1 cellular context compared by ENCODE assay signal in the genomic region with DNA sequence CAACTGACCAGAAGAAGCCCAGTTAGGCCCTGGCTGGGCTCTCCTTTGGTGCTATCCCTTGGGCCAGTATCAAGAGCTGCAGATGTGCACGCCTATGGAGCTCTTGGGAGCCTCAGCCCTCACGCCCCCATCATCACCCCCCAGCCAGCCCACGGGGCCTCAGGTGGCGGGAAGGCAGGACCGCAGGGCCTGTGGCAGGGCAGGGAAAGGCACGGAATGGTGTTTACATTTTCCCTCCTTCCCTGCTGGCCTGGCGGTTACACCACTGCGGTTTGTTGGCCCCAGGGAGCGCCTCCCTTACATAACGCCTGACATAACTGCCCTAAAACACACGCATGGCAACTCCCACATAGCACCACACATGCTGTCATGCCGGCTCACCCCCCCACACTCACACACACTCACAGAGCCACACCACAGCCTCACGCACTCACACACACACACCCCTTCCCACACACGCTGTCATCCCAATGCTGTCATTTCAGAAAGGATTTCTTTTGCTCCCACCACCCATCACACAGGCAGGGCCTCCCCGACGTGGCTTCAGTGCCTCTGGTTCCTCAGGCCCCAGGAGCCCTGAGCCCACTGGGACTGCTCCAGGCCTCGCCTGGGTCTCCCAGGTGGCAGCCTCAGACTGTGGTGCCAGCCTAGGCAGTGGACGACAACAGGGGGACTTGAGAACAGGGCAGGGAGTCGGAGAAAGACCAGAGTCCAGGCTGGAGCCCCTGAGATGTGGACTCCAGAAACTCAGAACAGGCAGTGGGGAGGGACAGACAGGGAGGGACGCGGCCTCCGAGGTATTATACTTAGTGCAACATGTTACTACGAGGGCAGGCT.
TF ChIP-seq lines count a peak whose summit lies in the region.

No MANE protein-coding gene starts in this region.

TF ChIP-seq in HepG2, 621 proteins besides CTCF, POLR2A, EP300 and RAD21 (continued from another document and continues in another):
- TF ChIP-seq SRSF4 (IDR thresholded peaks at IDR 0.05; ENCODE audit: low read depth, low read length, poor library complexity, severe bottlenecking): no peak
- no peak for TF ChIP-seq GLMP (CRISPR knock-in tag; IDR thresholded peaks at IDR 0.05; ENCODE audit: borderline replicate concordance)
- peak; percentile 94 for TF ChIP-seq MAX (IDR thresholded peaks at IDR 0.05)
- no peak for TF ChIP-seq NFATC3 (CRISPR knock-in tag; IDR thresholded peaks at IDR 0.05)
- TF ChIP-seq E2F2 (CRISPR knock-in tag; IDR thresholded peaks at IDR 0.05; ENCODE audit: borderline replicate concordance): peak; percentile 98; the same call in 1 of the 2 replicates
- TF ChIP-seq ZNF543 (CRISPR knock-in tag; IDR thresholded peaks at IDR 0.05): peak; percentile 70
- TF ChIP-seq NBN (conservative IDR thresholded peaks at IDR 0.05): no peak
- no peak for TF ChIP-seq ARID2 (CRISPR knock-in tag; IDR thresholded peaks at IDR 0.05; ENCODE audit: borderline replicate concordance)
- no peak for TF ChIP-seq ZSCAN22 (CRISPR knock-in tag; IDR thresholded peaks at IDR 0.05)
- TF ChIP-seq, protein P1, sequence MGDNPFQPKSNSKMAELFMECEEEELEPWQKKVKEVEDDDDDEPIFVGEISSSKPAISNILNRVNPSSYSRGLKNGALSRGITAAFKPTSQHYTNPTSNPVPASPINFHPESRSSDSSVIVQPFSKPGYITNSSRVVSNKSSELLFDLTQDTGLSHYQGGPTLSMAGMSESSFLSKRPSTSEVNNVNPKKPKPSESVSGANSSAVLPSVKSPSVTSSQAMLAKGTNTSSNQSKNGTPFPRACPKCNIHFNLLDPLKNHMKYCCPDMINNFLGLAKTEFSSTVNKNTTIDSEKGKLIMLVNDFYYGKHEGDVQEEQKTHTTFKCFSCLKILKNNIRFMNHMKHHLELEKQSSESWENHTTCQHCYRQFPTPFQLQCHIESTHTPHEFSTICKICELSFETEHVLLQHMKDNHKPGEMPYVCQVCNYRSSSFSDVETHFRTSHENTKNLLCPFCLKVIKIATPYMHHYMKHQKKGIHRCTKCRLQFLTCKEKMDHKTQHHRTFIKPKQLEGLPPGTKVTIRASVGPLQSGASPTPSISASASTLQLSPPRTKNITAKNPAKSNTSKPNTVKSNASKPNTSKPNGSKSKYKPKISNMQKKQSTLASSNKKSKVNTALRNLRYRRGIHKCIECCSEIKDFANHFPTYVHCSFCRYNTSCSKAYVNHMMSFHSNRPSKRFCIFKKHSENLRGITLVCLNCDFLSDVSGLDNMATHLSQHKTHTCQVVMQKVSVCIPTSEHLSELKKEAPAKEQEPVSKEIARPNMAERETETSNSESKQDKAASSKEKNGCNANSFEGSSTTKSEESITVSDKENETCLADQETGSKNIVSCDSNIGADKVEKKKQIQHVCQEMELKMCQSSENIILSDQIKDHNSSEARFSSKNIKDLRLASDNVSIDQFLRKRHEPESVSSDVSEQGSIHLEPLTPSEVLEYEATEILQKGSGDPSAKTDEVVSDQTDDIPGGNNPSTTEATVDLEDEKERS (CRISPR knock-in tag; IDR thresholded peaks at IDR 0.05): no peak
- TF ChIP-seq, protein P2, sequence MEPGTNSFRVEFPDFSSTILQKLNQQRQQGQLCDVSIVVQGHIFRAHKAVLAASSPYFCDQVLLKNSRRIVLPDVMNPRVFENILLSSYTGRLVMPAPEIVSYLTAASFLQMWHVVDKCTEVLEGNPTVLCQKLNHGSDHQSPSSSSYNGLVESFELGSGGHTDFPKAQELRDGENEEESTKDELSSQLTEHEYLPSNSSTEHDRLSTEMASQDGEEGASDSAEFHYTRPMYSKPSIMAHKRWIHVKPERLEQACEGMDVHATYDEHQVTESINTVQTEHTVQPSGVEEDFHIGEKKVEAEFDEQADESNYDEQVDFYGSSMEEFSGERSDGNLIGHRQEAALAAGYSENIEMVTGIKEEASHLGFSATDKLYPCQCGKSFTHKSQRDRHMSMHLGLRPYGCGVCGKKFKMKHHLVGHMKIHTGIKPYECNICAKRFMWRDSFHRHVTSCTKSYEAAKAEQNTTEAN (CRISPR knock-in tag; conservative IDR thresholded peaks at IDR 0.05): peak; percentile 96
- peak; percentile 97 for TF ChIP-seq RARA (CRISPR knock-in tag; IDR thresholded peaks at IDR 0.05)
- peak; percentile 96 for TF ChIP-seq ZNF740 (CRISPR knock-in tag; IDR thresholded peaks at IDR 0.05)
- peak; percentile 85 for TF ChIP-seq FOXJ3 (CRISPR knock-in tag; IDR thresholded peaks at IDR 0.05; ENCODE audit: borderline replicate concordance)
- TF ChIP-seq ZNF317 (CRISPR knock-in tag; IDR thresholded peaks at IDR 0.05): peak; percentile 82
- TF ChIP-seq SSRP1 (CRISPR knock-in tag; IDR thresholded peaks at IDR 0.05): no peak
- TF ChIP-seq JUND (CRISPR knock-in tag; IDR thresholded peaks at IDR 0.05): peak; percentile 32
- TF ChIP-seq, protein P3, sequence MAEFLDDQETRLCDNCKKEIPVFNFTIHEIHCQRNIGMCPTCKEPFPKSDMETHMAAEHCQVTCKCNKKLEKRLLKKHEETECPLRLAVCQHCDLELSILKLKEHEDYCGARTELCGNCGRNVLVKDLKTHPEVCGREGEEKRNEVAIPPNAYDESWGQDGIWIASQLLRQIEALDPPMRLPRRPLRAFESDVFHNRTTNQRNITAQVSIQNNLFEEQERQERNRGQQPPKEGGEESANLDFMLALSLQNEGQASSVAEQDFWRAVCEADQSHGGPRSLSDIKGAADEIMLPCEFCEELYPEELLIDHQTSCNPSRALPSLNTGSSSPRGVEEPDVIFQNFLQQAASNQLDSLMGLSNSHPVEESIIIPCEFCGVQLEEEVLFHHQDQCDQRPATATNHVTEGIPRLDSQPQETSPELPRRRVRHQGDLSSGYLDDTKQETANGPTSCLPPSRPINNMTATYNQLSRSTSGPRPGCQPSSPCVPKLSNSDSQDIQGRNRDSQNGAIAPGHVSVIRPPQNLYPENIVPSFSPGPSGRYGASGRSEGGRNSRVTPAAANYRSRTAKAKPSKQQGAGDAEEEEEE (CRISPR knock-in tag; IDR thresholded peaks at IDR 0.05; ENCODE audit: borderline replicate concordance): no peak
- TF ChIP-seq CREB3 (CRISPR knock-in tag; IDR thresholded peaks at IDR 0.05): peak; percentile 42; the same call in 1 of the 2 replicates
- TF ChIP-seq, protein P4, sequence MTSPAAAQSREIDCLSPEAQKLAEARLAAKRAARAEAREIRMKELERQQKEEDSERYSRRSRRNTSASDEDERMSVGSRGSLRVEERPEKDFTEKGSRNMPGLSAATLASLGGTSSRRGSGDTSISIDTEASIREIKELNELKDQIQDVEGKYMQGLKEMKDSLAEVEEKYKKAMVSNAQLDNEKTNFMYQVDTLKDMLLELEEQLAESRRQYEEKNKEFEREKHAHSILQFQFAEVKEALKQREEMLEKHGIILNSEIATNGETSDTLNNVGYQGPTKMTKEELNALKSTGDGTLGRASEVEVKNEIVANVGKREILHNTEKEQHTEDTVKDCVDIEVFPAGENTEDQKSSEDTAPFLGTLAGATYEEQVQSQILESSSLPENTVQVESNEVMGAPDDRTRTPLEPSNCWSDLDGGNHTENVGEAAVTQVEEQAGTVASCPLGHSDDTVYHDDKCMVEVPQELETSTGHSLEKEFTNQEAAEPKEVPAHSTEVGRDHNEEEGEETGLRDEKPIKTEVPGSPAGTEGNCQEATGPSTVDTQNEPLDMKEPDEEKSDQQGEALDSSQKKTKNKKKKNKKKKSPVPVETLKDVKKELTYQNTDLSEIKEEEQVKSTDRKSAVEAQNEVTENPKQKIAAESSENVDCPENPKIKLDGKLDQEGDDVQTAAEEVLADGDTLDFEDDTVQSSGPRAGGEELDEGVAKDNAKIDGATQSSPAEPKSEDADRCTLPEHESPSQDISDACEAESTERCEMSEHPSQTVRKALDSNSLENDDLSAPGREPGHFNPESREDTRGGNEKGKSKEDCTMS (CRISPR knock-in tag; conservative IDR thresholded peaks at IDR 0.05): no peak
- TF ChIP-seq ZNF121 (CRISPR knock-in tag; IDR thresholded peaks at IDR 0.05): no peak
- no peak for TF ChIP-seq DNMT3B (CRISPR knock-in tag; conservative IDR thresholded peaks at IDR 0.05)
- TF ChIP-seq ZNF264 (CRISPR knock-in tag; IDR thresholded peaks at IDR 0.05): peak; percentile 93; the same call in 1 of the 2 replicates
- peak; percentile 91 for TF ChIP-seq ERF (CRISPR knock-in tag; IDR thresholded peaks at IDR 0.05)
- TF ChIP-seq, protein P5, sequence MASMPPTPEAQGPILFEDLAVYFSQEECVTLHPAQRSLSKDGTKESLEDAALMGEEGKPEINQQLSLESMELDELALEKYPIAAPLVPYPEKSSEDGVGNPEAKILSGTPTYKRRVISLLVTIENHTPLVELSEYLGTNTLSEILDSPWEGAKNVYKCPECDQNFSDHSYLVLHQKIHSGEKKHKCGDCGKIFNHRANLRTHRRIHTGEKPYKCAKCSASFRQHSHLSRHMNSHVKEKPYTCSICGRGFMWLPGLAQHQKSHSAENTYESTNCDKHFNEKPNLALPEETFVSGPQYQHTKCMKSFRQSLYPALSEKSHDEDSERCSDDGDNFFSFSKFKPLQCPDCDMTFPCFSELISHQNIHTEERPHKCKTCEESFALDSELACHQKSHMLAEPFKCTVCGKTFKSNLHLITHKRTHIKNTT (CRISPR knock-in tag; IDR thresholded peaks at IDR 0.05): no peak
- peak; percentile 79 for TF ChIP-seq ZNF770 (CRISPR knock-in tag; IDR thresholded peaks at IDR 0.05)
- TF ChIP-seq SMAD1 (CRISPR knock-in tag; IDR thresholded peaks at IDR 0.05; ENCODE audit: borderline replicate concordance, low read depth): peak; percentile 35; the same call in 1 of the 2 replicates
- peak; percentile 85 for TF ChIP-seq ZNF274 (CRISPR knock-in tag; IDR thresholded peaks at IDR 0.05)
- TF ChIP-seq, protein P6, sequence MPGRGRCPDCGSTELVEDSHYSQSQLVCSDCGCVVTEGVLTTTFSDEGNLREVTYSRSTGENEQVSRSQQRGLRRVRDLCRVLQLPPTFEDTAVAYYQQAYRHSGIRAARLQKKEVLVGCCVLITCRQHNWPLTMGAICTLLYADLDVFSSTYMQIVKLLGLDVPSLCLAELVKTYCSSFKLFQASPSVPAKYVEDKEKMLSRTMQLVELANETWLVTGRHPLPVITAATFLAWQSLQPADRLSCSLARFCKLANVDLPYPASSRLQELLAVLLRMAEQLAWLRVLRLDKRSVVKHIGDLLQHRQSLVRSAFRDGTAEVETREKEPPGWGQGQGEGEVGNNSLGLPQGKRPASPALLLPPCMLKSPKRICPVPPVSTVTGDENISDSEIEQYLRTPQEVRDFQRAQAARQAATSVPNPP (CRISPR knock-in tag; IDR thresholded peaks at IDR 0.05): no peak
- no peak; the same call in 1 of the 2 replicates for TF ChIP-seq ZNF839 (CRISPR knock-in tag; IDR thresholded peaks at IDR 0.05; ENCODE audit: borderline replicate concordance)
- peak; percentile 71 for TF ChIP-seq KDM2A (CRISPR knock-in tag; IDR thresholded peaks at IDR 0.05; ENCODE audit: borderline replicate concordance, low read depth)
- TF ChIP-seq NCOA1 (CRISPR knock-in tag; IDR thresholded peaks at IDR 0.05): peak; percentile 88; the same call in 1 of the 2 replicates
- TF ChIP-seq RFXAP (CRISPR knock-in tag; IDR thresholded peaks at IDR 0.05; ENCODE audit: borderline replicate concordance): peak; percentile 68; the same call in 1 of the 2 replicates
